Comparison of ENCODE assay signal across 1 cellular context in the genomic region with DNA sequence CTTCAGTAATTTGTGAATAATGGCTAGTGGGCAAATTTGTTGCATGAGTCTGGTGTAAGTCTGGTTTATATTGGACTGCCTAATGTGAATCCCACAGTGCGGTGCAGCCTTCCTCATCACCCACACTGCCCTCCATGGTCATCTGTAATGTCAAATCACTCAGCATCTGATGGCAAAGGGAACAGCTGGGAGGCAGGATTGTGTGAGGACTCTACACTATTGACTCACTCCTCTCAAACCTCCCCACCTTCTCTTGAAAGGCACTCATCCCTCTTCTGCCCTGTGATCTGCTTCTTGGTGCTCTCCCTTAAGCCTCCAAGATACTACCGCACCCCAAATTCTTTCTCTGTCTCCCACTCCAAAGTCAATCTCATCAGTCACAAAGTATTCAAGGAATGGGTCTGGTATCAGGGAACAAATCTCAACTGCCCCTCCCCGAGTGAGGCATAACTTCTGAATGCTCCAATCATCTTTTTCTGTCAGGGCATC.
TF ChIP-seq lines count a peak whose summit lies in the region.

No MANE protein-coding gene starts in this region.

TF ChIP-seq in HepG2, 621 proteins besides CTCF, POLR2A, EP300 and RAD21 (continued from another document):
- TF ChIP-seq REXO4 (CRISPR knock-in tag; IDR thresholded peaks at IDR 0.05; ENCODE audit: borderline replicate concordance) (no peak), NFYC (CRISPR knock-in tag; IDR thresholded peaks at IDR 0.05) (no peak), ZNF256 (CRISPR knock-in tag; conservative IDR thresholded peaks at IDR 0.05) (no peak), MTA3 (CRISPR knock-in tag; IDR thresholded peaks at IDR 0.05) (no peak)
- TF ChIP-seq, protein P1, sequence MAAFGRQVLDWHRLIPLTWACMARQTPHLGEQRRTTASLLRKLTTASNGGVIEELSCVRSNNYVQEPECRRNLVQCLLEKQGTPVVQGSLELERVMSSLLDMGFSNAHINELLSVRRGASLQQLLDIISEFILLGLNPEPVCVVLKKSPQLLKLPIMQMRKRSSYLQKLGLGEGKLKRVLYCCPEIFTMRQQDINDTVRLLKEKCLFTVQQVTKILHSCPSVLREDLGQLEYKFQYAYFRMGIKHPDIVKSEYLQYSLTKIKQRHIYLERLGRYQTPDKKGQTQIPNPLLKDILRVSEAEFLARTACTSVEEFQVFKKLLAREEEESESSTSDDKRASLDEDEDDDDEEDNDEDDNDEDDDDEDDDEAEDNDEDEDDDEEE (CRISPR knock-in tag; IDR thresholded peaks at IDR 0.05) = no peak
- TF ChIP-seq, protein P2, sequence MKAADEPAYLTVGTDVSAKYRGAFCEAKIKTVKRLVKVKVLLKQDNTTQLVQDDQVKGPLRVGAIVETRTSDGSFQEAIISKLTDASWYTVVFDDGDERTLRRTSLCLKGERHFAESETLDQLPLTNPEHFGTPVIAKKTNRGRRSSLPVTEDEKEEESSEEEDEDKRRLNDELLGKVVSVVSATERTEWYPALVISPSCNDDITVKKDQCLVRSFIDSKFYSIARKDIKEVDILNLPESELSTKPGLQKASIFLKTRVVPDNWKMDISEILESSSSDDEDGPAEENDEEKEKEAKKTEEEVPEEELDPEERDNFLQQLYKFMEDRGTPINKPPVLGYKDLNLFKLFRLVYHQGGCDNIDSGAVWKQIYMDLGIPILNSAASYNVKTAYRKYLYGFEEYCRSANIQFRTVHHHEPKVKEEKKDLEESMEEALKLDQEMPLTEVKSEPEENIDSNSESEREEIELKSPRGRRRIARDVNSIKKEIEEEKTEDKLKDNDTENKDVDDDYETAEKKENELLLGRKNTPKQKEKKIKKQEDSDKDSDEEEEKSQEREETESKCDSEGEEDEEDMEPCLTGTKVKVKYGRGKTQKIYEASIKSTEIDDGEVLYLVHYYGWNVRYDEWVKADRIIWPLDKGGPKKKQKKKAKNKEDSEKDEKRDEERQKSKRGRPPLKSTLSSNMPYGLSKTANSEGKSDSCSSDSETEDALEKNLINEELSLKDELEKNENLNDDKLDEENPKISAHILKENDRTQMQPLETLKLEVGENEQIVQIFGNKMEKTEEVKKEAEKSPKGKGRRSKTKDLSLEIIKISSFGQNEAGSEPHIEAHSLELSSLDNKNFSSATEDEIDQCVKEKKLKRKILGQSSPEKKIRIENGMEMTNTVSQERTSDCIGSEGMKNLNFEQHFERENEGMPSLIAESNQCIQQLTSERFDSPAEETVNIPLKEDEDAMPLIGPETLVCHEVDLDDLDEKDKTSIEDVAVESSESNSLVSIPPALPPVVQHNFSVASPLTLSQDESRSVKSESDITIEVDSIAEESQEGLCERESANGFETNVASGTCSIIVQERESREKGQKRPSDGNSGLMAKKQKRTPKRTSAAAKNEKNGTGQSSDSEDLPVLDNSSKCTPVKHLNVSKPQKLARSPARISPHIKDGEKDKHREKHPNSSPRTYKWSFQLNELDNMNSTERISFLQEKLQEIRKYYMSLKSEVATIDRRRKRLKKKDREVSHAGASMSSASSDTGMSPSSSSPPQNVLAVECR (CRISPR knock-in tag; IDR thresholded peaks at IDR 0.05; ENCODE audit: borderline replicate concordance) = no peak
- TF ChIP-seq, protein P3, sequence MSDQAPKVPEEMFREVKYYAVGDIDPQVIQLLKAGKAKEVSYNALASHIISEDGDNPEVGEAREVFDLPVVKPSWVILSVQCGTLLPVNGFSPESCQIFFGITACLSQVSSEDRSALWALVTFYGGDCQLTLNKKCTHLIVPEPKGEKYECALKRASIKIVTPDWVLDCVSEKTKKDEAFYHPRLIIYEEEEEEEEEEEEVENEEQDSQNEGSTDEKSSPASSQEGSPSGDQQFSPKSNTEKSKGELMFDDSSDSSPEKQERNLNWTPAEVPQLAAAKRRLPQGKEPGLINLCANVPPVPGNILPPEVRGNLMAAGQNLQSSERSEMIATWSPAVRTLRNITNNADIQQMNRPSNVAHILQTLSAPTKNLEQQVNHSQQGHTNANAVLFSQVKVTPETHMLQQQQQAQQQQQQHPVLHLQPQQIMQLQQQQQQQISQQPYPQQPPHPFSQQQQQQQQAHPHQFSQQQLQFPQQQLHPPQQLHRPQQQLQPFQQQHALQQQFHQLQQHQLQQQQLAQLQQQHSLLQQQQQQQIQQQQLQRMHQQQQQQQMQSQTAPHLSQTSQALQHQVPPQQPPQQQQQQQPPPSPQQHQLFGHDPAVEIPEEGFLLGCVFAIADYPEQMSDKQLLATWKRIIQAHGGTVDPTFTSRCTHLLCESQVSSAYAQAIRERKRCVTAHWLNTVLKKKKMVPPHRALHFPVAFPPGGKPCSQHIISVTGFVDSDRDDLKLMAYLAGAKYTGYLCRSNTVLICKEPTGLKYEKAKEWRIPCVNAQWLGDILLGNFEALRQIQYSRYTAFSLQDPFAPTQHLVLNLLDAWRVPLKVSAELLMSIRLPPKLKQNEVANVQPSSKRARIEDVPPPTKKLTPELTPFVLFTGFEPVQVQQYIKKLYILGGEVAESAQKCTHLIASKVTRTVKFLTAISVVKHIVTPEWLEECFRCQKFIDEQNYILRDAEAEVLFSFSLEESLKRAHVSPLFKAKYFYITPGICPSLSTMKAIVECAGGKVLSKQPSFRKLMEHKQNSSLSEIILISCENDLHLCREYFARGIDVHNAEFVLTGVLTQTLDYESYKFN (CRISPR knock-in tag; conservative IDR thresholded peaks at IDR 0.05) = no peak
- TF ChIP-seq, protein P4, sequence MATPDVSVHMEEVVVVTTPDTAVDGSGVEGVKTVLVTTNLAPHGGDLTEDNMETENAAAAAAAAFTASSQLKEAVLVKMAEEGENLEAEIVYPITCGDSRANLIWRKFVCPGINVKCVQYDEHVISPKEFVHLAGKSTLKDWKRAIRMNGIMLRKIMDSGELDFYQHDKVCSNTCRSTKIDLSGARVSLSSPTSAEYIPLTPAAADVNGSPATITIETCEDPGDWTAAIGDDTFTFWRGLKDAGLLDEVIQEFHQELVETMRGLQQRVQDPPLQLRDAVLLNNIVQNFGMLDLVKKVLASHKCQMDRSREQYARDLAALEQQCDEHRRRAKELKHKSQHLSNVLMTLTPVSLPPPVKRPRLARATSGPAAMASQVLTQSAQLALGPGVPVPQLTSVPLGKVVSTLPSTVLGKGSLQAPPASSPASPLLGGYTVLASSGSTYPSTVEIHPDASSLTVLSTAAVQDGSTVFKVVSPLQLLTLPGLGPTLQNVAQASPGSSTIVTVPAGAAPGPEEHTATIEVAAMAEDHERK (CRISPR knock-in tag; IDR thresholded peaks at IDR 0.05; ENCODE audit: low read depth) = no peak
TF ChIP-seq in HepG2: peak in this region for 0.
